Comparison of ENCODE assay signal across 7 cellular contexts in the genomic region with DNA sequence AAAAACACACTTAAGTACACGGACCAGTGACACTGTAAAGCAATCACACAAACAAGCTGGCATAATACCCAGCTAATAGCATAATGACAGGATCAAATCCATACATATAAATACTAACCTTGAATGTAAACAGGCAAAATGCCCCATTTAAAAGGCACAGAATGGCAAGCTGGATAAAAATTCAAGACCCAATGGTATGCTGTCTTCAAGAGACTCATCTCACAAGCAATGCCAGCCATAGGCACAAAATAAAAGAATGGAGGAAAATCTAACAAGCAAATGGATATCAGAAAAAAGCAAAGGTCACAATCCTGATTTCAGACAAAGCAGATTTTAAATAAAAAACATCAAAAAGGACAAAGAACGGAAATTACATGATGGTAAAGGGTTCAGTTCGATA.
"Had no signal": no experiment of that assay in that cellular context is flagged by ENCODE, and none has a peak within 500 bp of the region (broad histone marks: within the 10 kb centered on the region; RNA-seq: fewer than 3 reads in every experiment).

No MANE protein-coding gene starts in this region.

- H3K27ac ChIP-seq: HL-60 had no signal

- ATAC-seq: GM23338, HepG2 had no signal

- DNase-seq: H9, HCEC 1CT, HFFc6, KBM-7 had no signal
